17 cellular contexts compared by ENCODE assay signal in genomic region chr1:168285971-168286628, GRCh38.
"Had no signal": no experiment of that assay in that cellular context is flagged by ENCODE, and none has a peak within 500 bp of the region (broad histone marks: within the 10 kb centered on the region; RNA-seq: fewer than 3 reads in every experiment).

No MANE protein-coding gene starts in this region.

- H3K9me3 ChIP-seq: spleen, thoracic aorta, upper lobe of left lung had no signal

- DNase-seq: activated CD4-positive, alpha-beta T cell treated with anti-CD3 and anti-CD28 coated beads, Interleukin-2, amount 50 U/mL, for 4 hours; activated naive CD4-positive, alpha-beta T cell; activated naive CD8-positive, alpha-beta T cell treated with anti-CD3 and anti-CD28 coated beads, Interleukin-2, amount 10 ng/mL, durations not matched to agents 7 days and 5 days; brain microvascular endothelial cell; central memory CD4-positive, alpha-beta T cell; endodermal cell; foreskin fibroblast; midbrain; occipital lobe; retina; spleen; stimulated activated naive B cell treated with anti-CD40 and anti-IgM and Interleukin-4, amounts not matched to agents 10 μg/mL and 1 μg/mL and 100 μg/mL, for 72 hours; upper lobe of left lung had no signal

- FAIRE-seq: colon had no signal

- H2AFZ ChIP-seq: hepatocyte had no signal

- H3K27me3 ChIP-seq: brain microvascular endothelial cell, hepatocyte, spleen, upper lobe of left lung had no signal

- H3K4me2 ChIP-seq: hepatocyte had no signal

- H3K79me2 ChIP-seq: hepatocyte had no signal

- ATAC-seq: left lobe of liver; stimulated activated naive B cell treated with anti-CD40 and anti-IgM and Interleukin-4, amounts not matched to agents 10 μg/mL and 1 μg/mL and 100 μg/mL, for 72 hours had no signal

- H3K4me1 ChIP-seq: spleen had no signal

- H3K4me3 ChIP-seq: hepatocyte, spleen, thoracic aorta, upper lobe of left lung had no signal

- H3K27ac ChIP-seq: brain microvascular endothelial cell, hepatocyte, spleen, thoracic aorta, upper lobe of left lung had no signal

- H3K36me3 ChIP-seq: brain microvascular endothelial cell, upper lobe of left lung had no signal
